17 cellular contexts compared by ENCODE assay signal in the genomic region with DNA sequence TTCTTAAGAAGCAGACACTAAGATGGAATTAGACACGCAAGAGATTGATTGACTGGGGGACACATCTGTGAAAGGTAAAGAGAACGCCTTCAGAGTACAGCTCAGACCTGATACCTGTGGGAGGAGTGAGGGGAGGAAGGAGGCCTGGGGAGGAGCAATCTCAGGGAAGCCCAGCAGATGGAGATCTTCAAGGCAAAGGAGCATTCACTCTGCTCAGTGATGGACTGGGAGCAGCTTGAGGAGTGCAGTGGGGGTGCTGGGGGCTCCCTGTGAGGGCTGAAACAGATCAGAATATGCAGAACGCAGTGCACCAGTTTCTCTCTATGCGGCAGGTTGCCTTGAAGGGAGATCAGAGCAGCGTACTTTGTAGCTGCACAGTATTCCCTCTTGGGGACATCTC.
DNase-seq lines count a peak whose midpoint lies in the region; ATAC-seq, FAIRE-seq and TF ChIP-seq lines count a peak whose summit lies in the region.
"Had no signal": no experiment of that assay in that cellular context is flagged by ENCODE, and none has a peak within 500 bp of the region (broad histone marks: within the 10 kb centered on the region; RNA-seq: fewer than 3 reads in every experiment).

No MANE protein-coding gene starts in this region.

- no peaks in the 10 kb centered on the region for H3K27me3 Mint-ChIP-seq in Calu3 (ENCODE audit: unreplicated experiment)

- peak overlapping the region; percentile 7 for H3K27ac Mint-ChIP-seq in Calu3 (ENCODE audit: unreplicated experiment)
- H3K27ac Mint-ChIP-seq: activated CD4-positive, alpha-beta T cell treated with anti-CD3 and anti-CD28 coated beads, Interleukin-2, amount 10 ng/mL, durations not matched to agents 24 days and 14 days had no signal

- H2AFZ ChIP-seq in keratinocyte (ENCODE audit: control insufficient read depth, low read length) = no peak overlapping the region

- DNase-seq in Calu3 = peak; percentile 58
- peak; percentile 9 for DNase-seq in HEK293T (ENCODE audit: extremely low spot score)
- no peak for DNase-seq in astrocyte of the cerebellum (ENCODE audit: low read depth)
- DNase-seq in keratinocyte (ENCODE audit: low read depth, low spot score) = no peak
- no peak for DNase-seq in NK-92 treated with Interleukin-12 subunit alpha and Interleukin-12 subunit beta, amount 100 ng/mL, for 24 hours (lab: John Stamatoyannopoulos, UW)
- DNase-seq in NCI-H774 (lab: John Stamatoyannopoulos, UW) = no peak
- DNase-seq: activated CD4-positive, alpha-beta T cell treated with anti-CD3 and anti-CD28 coated beads, Interleukin-2, amount 10 ng/mL, durations not matched to agents 24 days and 14 days; amniotic stem cell; left ventricle myocardium superior; NCI-H2081; T-helper 1 cell had no signal

- peaks cover 18% of the 10 kb centered on the region for H3K36me3 Mint-ChIP-seq in Calu3 (ENCODE audit: insufficient read depth, unreplicated experiment)

- H3K4me1 ChIP-seq in keratinocyte (ENCODE audit: control insufficient read depth, extremely low read depth, insufficient read depth, low read length) = peaks cover 23% of the 10 kb centered on the region
- H3K4me1 ChIP-seq: suprapubic skin had no signal

- H3K27ac ChIP-seq in keratinocyte (ENCODE audit: control insufficient read depth, insufficient read depth, low read length) = no peak overlapping the region
- H3K27ac ChIP-seq: KMS-11, suprapubic skin had no signal

- H3K9me3 Mint-ChIP-seq in Calu3 (ENCODE audit: low read depth, unreplicated experiment) = peaks cover 3% of the 10 kb centered on the region
- H3K9me3 Mint-ChIP-seq: activated CD4-positive, alpha-beta T cell treated with anti-CD3 and anti-CD28 coated beads, Interleukin-2, amount 10 ng/mL, durations not matched to agents 24 days and 14 days had no signal

- TF ChIP-seq CTCF in Calu3 (IDR thresholded peaks at IDR 0.05; ENCODE audit: unreplicated experiment) (peak; percentile 48), astrocyte of the cerebellum (IDR thresholded peaks at IDR 0.05; ENCODE audit: low read depth, low read length, missing control alignments) (peak; percentile 28), keratinocyte (optimal IDR thresholded peaks at IDR 0.05 in 1 of 3, IDR thresholded peaks at IDR 0.05 in 1 of 3, conservative IDR thresholded peaks at IDR 0.05 in 1 of 3; ENCODE audit: extremely low read depth in 1 of 3, insufficient read depth in 2 of 3, low read length in 3 of 3) (peak; percentile 40 to 65 (median 63))

- H3K9ac ChIP-seq in keratinocyte (ENCODE audit: control insufficient read depth, extremely low read depth, insufficient read depth, low read length) = no peak overlapping the region
- H3K9ac ChIP-seq: KMS-11 had no signal

- in situ Hi-C loops in astrocyte of the cerebellum (cut with HindIII; ENCODE audit: low sequenced_read_pairs) = no loop called here

- H3K9me3 ChIP-seq in keratinocyte (ENCODE audit: control insufficient read depth, low read depth, low read length) = no peaks in the 10 kb centered on the region
- H3K9me3 ChIP-seq: suprapubic skin had no signal

- peak; percentile 79 for FAIRE-seq in keratinocyte (lab: Jason Lieb, UNC)

- H3K9me1 ChIP-seq in keratinocyte (ENCODE audit: control insufficient read depth, extremely low read depth, insufficient read depth, low read length) = no peaks in the 10 kb centered on the region

- intact Hi-C loops in Calu3 (cut with micrococcal nuclease; ENCODE audit: unreplicated experiment) = loop anchor here (5.0 kb wide), 1 partner anchor 105 kb away; no protein-coding TSS in a partner anchor

- H3K4me1 Mint-ChIP-seq in Calu3 (ENCODE audit: low read depth, unreplicated experiment) = peaks cover 68% of the 10 kb centered on the region
- H3K4me1 Mint-ChIP-seq: activated CD4-positive, alpha-beta T cell treated with anti-CD3 and anti-CD28 coated beads, Interleukin-2, amount 10 ng/mL, durations not matched to agents 24 days and 14 days had no signal

- H3K4me3 Mint-ChIP-seq in Calu3 (ENCODE audit: low read depth, unreplicated experiment) = no peak overlapping the region
- H3K4me3 Mint-ChIP-seq: activated CD4-positive, alpha-beta T cell treated with anti-CD3 and anti-CD28 coated beads, Interleukin-2, amount 10 ng/mL, durations not matched to agents 24 days and 14 days; neural crest cell had no signal

- POLR2A ChIA-PET in HEK293T (lab: Yijun Ruan, JAX) = no interaction called here

- H3K36me3 ChIP-seq in keratinocyte (ENCODE audit: control insufficient read depth in 2 of 2, extremely low read depth in 1 of 2, insufficient read depth in 2 of 2, low read length in 2 of 2) = no peaks in the 10 kb centered on the region
- H3K36me3 ChIP-seq: suprapubic skin had no signal

- no peak for ATAC-seq in GM21528 (IDR thresholded peaks at IDR 0.05; ENCODE audit: low FRiP score, unreplicated experiment)
- no peak for ATAC-seq in HG02571 (IDR thresholded peaks at IDR 0.05; ENCODE audit: unreplicated experiment)
- ATAC-seq: left ventricle myocardium superior had no signal

- no peaks in the 10 kb centered on the region for H3K27me3 ChIP-seq in keratinocyte (ENCODE audit: control insufficient read depth, extremely low read depth, insufficient read depth, low read length)
- H3K27me3 ChIP-seq: suprapubic skin had no signal

- no TSS peak for BruUV-seq in Calu3 (replicated peaks; lab: Mats Ljungman, UMichigan)

- H3K4me3 ChIP-seq in astrocyte of the cerebellum (ENCODE audit: low read depth, low read length) = no peak overlapping the region
- H3K4me3 ChIP-seq in keratinocyte (ENCODE audit: control insufficient read depth in 2 of 3, extremely low read depth in 1 of 3, insufficient read depth in 2 of 3, low read depth in 1 of 3, low read length in 3 of 3) = no peak overlapping the region
- H3K4me3 ChIP-seq: smooth muscle cell, suprapubic skin had no signal

- H4K20me1 ChIP-seq in keratinocyte (ENCODE audit: control insufficient read depth, extremely low read depth, insufficient read depth, low read length) = no peaks in the 10 kb centered on the region

- no peak overlapping the region for H3K4me2 ChIP-seq in keratinocyte (ENCODE audit: control insufficient read depth, extremely low read depth, insufficient read depth, low read depth, low read length)
- H3K4me2 ChIP-seq: KMS-11, smooth muscle cell had no signal

- CTCF ChIA-PET in Calu3 (lab: Charles Lee) (interaction anchor here (0.7 to 2.1 kb wide), 4 partner anchors 9 to 215 kb away, joined by 3 to 7 read pairs (median 4); no protein-coding TSS in a partner anchor), HEK293T (lab: Yijun Ruan, JAX) (interaction anchor here (1.7 kb wide), 1 partner anchor 25 kb away, joined by 4 read pairs; no protein-coding TSS in a partner anchor)

- H3K79me2 ChIP-seq in keratinocyte (ENCODE audit: control insufficient read depth, insufficient read depth, low read length) = no peaks in the 10 kb centered on the region

- dilution Hi-C loops in keratinocyte (cut with MboI; ENCODE audit: extremely low pct_ligation_motif_present, low sequenced_read_pairs) = no loop called here

TF ChIP-seq in HEK293T, 16 proteins besides CTCF, POLR2A, EP300 and RAD21:
- TF ChIP-seq LEF1 (IDR thresholded peaks at IDR 0.05; ENCODE audit: borderline replicate concordance) = no peak

Comparison
In these comparisons a context has a peak if more than half of its experiments do, and no peak if none do; other contexts are left out.
1. DNase-seq: peak in Calu3 (single experiment) and HEK293T (single experiment); none in astrocyte of the cerebellum (single experiment), keratinocyte (single experiment), NK-92 treated with Interleukin-12 subunit alpha and Interleukin-12 subunit beta, amount 100 ng/mL, for 24 hours (single experiment) and NCI-H774 (single experiment).
2. Peak in every context shown above with its lines, with median percentiles within 50 percentile points of each other: CTCF ChIP-seq.